In genomic region chr13:98462241-98462882, GRCh38 we compare ENCODE assay signal across 1 cellular context.
TF ChIP-seq lines count a peak whose summit lies in the region.

No MANE protein-coding gene starts in this region.

TF ChIP-seq in WTC11, 78 proteins besides CTCF, POLR2A, EP300 and RAD21 (continued from another document):
- TF ChIP-seq AFF4 (CRISPR knock-in tag; IDR thresholded peaks at IDR 0.05; ENCODE audit: borderline replicate concordance) (no peak), ZNF281 (CRISPR knock-in tag; IDR thresholded peaks at IDR 0.05) (no peak), ZNF532 (CRISPR knock-in tag; IDR thresholded peaks at IDR 0.05; ENCODE audit: borderline replicate concordance) (no peak)
TF ChIP-seq in WTC11: peak in this region for 0.
